10 cellular contexts compared by ENCODE assay signal in the genomic region with DNA sequence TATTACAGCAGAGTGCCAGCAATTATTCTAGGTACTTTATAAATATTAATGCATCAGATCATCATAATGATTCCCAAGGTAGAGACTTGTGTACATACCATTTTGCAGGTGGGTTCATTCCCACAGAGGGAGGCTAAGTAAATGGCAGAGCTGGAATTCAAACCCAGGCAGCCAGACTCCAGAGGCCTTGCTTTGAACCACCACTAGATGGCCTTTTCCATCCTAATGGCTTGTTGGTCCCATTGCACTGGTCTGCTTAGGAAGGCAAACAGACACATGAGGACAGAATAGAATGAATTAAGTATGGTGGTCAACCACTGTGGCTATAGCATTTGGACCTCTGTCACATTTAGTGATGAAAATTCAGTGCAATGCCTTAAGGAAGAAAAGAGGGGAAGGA.
DNase-seq lines count a peak whose midpoint lies in the region; ATAC-seq, FAIRE-seq and TF ChIP-seq lines count a peak whose summit lies in the region.
"Had no signal": no experiment of that assay in that cellular context is flagged by ENCODE, and none has a peak within 500 bp of the region (broad histone marks: within the 10 kb centered on the region; RNA-seq: fewer than 3 reads in every experiment).

No MANE protein-coding gene starts in this region.

- H3K4me3 Mint-ChIP-seq in immature natural killer cell, result no peak overlapping the region
- H3K4me3 Mint-ChIP-seq: memory B cell had no signal

- H3K4me1 Mint-ChIP-seq in immature natural killer cell, result no peaks in the 10 kb centered on the region
- H3K4me1 Mint-ChIP-seq: memory B cell had no signal

- TF ChIP-seq CTCF in GM13976 (IDR thresholded peaks at IDR 0.05; ENCODE audit: borderline replicate concordance, control extremely low read depth, extremely low read depth, insufficient read depth, missing control alignments), result peak; percentile 36
- TF ChIP-seq CTCF in fibroblast of pulmonary artery (IDR thresholded peaks at IDR 0.05; ENCODE audit: low read length, missing control alignments), result peak; percentile 68

- H3K27me3 ChIP-seq in MG63, result no peaks in the 10 kb centered on the region
- no peaks in the 10 kb centered on the region for H3K27me3 ChIP-seq in effector memory CD4-positive, alpha-beta T cell (replicated peaks; ENCODE audit: control insufficient read depth, insufficient read depth, low read length, poor library complexity, severe bottlenecking)

- H3K4me3 ChIP-seq in MG63 (no peak overlapping the region), fibroblast of pulmonary artery (replicated peaks; ENCODE audit: low read depth, low read length) (no peak overlapping the region)
- no peak overlapping the region for H3K4me3 ChIP-seq in effector memory CD4-positive, alpha-beta T cell (ENCODE audit: insufficient read depth, low read depth, low read length, poor library complexity, severe bottlenecking)
- H3K4me3 ChIP-seq: SK-N-MC had no signal

- no peak overlapping the region for H3K27ac ChIP-seq in effector memory CD4-positive, alpha-beta T cell (ENCODE audit: insufficient read depth, low read length, poor library complexity, severe bottlenecking)
- H3K27ac ChIP-seq: SK-N-MC had no signal

- peaks cover 0 to 3% (median 0%) of the 10 kb centered on the region in 6 donors for H3K9me3 Mint-ChIP-seq in immature natural killer cell
- H3K9me3 Mint-ChIP-seq: memory B cell had no signal

- H3K9me3 ChIP-seq in MG63, result no peaks in the 10 kb centered on the region
- H3K9me3 ChIP-seq in effector memory CD4-positive, alpha-beta T cell (ENCODE audit: control insufficient read depth, low read length), result no peaks in the 10 kb centered on the region

- peak; percentile 58 for FAIRE-seq in H54 (lab: Jason Lieb, UNC)
- no peak for FAIRE-seq in GM19239 (lab: Jason Lieb, UNC)

- H3K27ac Mint-ChIP-seq in immature natural killer cell, result no peak overlapping the region
- H3K27ac Mint-ChIP-seq: memory B cell had no signal

- H3K36me3 ChIP-seq in MG63, result no peaks in the 10 kb centered on the region
- H3K36me3 ChIP-seq in effector memory CD4-positive, alpha-beta T cell (ENCODE audit: control insufficient read depth, insufficient read depth, low read length), result no peaks in the 10 kb centered on the region

- no peaks in the 10 kb centered on the region for H3K4me1 ChIP-seq in effector memory CD4-positive, alpha-beta T cell (ENCODE audit: control insufficient read depth, insufficient read depth, low read length, poor library complexity, severe bottlenecking)

- no peaks in the 10 kb centered on the region for H3K27me3 Mint-ChIP-seq in immature natural killer cell (ENCODE audit: low read depth in 3 of 3)
- H3K27me3 Mint-ChIP-seq: memory B cell had no signal

- H3K36me3 Mint-ChIP-seq in immature natural killer cell, result no peaks in the 10 kb centered on the region
- H3K36me3 Mint-ChIP-seq: memory B cell had no signal

- TF ChIP-seq POLR2A in H54 (IDR thresholded peaks at IDR 0.05; ENCODE audit: low read depth, low read length), result no peak

- no peak for ATAC-seq in HG02970 (IDR thresholded peaks at IDR 0.05; ENCODE audit: low FRiP score, unreplicated experiment)

- DNase-seq in GM13976 (ENCODE audit: low spot score), result no peak
- DNase-seq in H54 (ENCODE audit: insufficient read length, low spot score), result no peak
- DNase-seq in MG63, result peak; percentile 5
- peak; percentile 18 for DNase-seq in fibroblast of pulmonary artery (ENCODE audit: low read depth)
- DNase-seq in effector memory CD4-positive, alpha-beta T cell, result no peak
- DNase-seq in immature natural killer cell, result no peak
- DNase-seq in GM19239 (ENCODE audit: insufficient read length, low spot score), result no peak

- in situ Hi-C loops in GM13976 (cut with MboI; ENCODE audit: low sequenced_read_pairs, unreplicated experiment), result no loop called here

Comparison
In these comparisons a context has a peak if more than half of its experiments do, and no peak if none do; other contexts are left out.
1. DNase-seq: peak in MG63 (single experiment) and fibroblast of pulmonary artery (single experiment); none in GM13976 (single experiment), H54 (single experiment), effector memory CD4-positive, alpha-beta T cell (0 of 3), immature natural killer cell (0 of 3) and GM19239 (single experiment).